ENCODE assay signal across 8 cellular contexts in genomic region chr3:122563717-122564025, GRCh38. TPM values are rescaled to one million over a fixed set of nuclear protein-coding genes. Genes with fewer than 3 reads are reported as not detected.
DNase-seq lines count a peak whose midpoint lies in the region; ATAC-seq and TF ChIP-seq lines count a peak whose summit lies in the region.

No MANE protein-coding gene starts in this region.

- TF ChIP-seq CTCF in prostate gland (IDR thresholded peaks at IDR 0.05): no peak

- H3K27ac ChIP-seq in prostate gland: peak overlapping the region; percentile 96

- peak; percentile 34 for DNase-seq in ELR (ENCODE audit: low read depth)
- peak; percentile 20 for DNase-seq in activated CD8-positive, alpha-beta memory T cell treated with anti-CD3 and anti-CD28 coated beads, Interleukin-2, amount 50 U/mL, for 4 hours
- peak; percentile 12 for DNase-seq in globus pallidus (ENCODE audit: low spot score)
- peak; percentile 5 for DNase-seq in prostate gland (ENCODE audit: low spot score)
- no peak for DNase-seq in COLO829 (ENCODE audit: low spot score)
- DNase-seq in AG08395 (ENCODE audit: low spot score): no peak

- ATAC-seq in HG03159 (IDR thresholded peaks at IDR 0.05; ENCODE audit: unreplicated experiment) (peak; percentile 18), HG02623 (IDR thresholded peaks at IDR 0.05; ENCODE audit: unreplicated experiment) (no peak)

- H3K9me3 ChIP-seq in prostate gland: no peaks in the 10 kb centered on the region

- H3K36me3 ChIP-seq in prostate gland: peaks cover 0 to 5% of the 10 kb centered on the region in 2 donors

- 32% methylated on average over 5 of the region's 5 CpGs for WGBS in prostate gland

- no peak for TF ChIP-seq POLR2A in prostate gland (IDR thresholded peaks at IDR 0.05)

- intact Hi-C loops in prostate gland (cut with DNase I): loop anchor here (5.0 kb wide), 1 partner anchor 234 kb away; the partner anchor contains the start of gene SLC49A4

- no peaks in the 10 kb centered on the region for H3K27me3 ChIP-seq in prostate gland (replicated peaks; ENCODE audit: insufficient read depth)

- H3K4me3 ChIP-seq in prostate gland: peak overlapping the region; percentile 76 to 78

- H3K4me1 ChIP-seq in prostate gland (replicated peaks): peaks cover 7% of the 10 kb centered on the region

RNA-seq across cellular contexts. Expression of gene PARP9, which starts 0.4 kb away (rescaled TPM):
- total RNA-seq in prostate gland: 10 to 100 TPM; 30.4 to 41.7 TPM

RNA-seq across cellular contexts. Expression of gene DTX3L, which starts 0.5 kb away (rescaled TPM):
- 10 to 100 TPM; 22.8 to 46.3 TPM for total RNA-seq in prostate gland

RNA-seq across cellular contexts. Expression of gene PARP15, which starts 13.8 kb away (rescaled TPM):
- 1 to 10 TPM in 1 of 2 donors, under 1 TPM in 1; 0.23 to 2.7 TPM for total RNA-seq in prostate gland

RNA-seq across cellular contexts. Expression of gene KPNA1, which starts 48.9 kb away (rescaled TPM):
- 10 to 100 TPM; 27.1 to 38.7 TPM for total RNA-seq in prostate gland

Comparison
In these comparisons a context has a peak if more than half of its experiments do, and no peak if none do; other contexts are left out.
1. DNase-seq: peak in ELR (single experiment), activated CD8-positive, alpha-beta memory T cell treated with anti-CD3 and anti-CD28 coated beads, Interleukin-2, amount 50 U/mL, for 4 hours (single experiment), globus pallidus (single experiment) and prostate gland (single experiment); none in COLO829 (single experiment) and AG08395 (single experiment).